2 cellular contexts compared by ENCODE assay signal in the genomic region with DNA sequence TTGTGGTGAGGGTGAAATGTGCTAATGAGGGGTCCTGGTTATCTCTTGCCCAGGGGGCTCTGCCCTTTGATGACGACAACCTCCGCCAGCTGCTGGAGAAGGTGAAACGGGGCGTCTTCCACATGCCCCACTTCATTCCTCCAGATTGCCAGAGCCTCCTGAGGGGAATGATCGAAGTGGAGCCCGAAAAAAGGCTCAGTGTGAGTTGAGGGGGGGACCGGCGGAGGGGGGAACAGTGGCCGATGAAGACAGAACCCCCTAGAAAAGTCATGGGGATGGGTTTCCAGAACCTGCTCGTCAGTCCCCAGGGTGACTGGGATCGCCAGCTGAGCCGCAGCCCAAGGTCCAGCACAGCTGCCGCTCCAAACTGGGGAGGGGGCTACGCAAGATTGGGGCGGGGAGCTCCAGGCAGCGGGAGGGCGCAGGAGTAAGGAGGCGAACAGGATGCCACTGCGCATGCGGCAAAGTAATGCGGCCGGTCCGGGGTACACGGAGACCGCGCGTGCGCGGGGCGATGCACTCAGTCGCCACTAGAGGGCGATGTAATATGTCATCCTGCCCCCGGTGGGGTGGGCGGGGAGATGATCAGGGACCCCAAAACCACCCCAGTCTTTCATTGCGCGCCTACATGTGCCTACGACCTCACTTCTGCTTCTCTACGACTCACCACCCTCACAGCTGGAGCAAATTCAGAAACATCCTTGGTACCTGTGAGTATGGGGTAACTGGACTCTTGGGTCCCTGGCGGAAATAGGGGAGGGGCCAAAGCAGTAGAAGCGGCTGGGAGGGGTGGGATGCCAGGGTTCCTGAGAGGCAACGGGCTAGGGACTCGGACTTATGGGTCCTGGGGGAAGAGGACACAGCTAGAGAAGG.
TF ChIP-seq lines count a peak whose summit lies in the region.

No MANE protein-coding gene starts in this region.

TF ChIP-seq in HEK293, 187 proteins besides CTCF, POLR2A, EP300 and RAD21 (continued from another document):
- TF ChIP-seq ZNF654 (tag by site-specific recombination; IDR thresholded peaks at IDR 0.05; ENCODE audit: low read depth): peak; percentile 24
- TF ChIP-seq BCL11B (tag by site-specific recombination; IDR thresholded peaks at IDR 0.05; ENCODE audit: low read depth): no peak
- TF ChIP-seq, protein P1, sequence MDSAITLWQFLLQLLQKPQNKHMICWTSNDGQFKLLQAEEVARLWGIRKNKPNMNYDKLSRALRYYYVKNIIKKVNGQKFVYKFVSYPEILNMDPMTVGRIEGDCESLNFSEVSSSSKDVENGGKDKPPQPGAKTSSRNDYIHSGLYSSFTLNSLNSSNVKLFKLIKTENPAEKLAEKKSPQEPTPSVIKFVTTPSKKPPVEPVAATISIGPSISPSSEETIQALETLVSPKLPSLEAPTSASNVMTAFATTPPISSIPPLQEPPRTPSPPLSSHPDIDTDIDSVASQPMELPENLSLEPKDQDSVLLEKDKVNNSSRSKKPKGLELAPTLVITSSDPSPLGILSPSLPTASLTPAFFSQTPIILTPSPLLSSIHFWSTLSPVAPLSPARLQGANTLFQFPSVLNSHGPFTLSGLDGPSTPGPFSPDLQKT (IDR thresholded peaks at IDR 0.05; ENCODE audit: borderline replicate concordance, low read depth, low read length): no peak
- no peak for TF ChIP-seq ZNF423 (tag by site-specific recombination; IDR thresholded peaks at IDR 0.05)
- TF ChIP-seq ZNF560 (tag by site-specific recombination; IDR thresholded peaks at IDR 0.05; ENCODE audit: borderline replicate concordance): no peak
- no peak for TF ChIP-seq SP2 (tag by site-specific recombination; IDR thresholded peaks at IDR 0.05)
- TF ChIP-seq ZNF747 (tag by site-specific recombination; IDR thresholded peaks at IDR 0.05): no peak

TF ChIP-seq in GM12878, 131 proteins besides CTCF, POLR2A, EP300 and RAD21 (continued from another document):
- TF ChIP-seq, protein P2, sequence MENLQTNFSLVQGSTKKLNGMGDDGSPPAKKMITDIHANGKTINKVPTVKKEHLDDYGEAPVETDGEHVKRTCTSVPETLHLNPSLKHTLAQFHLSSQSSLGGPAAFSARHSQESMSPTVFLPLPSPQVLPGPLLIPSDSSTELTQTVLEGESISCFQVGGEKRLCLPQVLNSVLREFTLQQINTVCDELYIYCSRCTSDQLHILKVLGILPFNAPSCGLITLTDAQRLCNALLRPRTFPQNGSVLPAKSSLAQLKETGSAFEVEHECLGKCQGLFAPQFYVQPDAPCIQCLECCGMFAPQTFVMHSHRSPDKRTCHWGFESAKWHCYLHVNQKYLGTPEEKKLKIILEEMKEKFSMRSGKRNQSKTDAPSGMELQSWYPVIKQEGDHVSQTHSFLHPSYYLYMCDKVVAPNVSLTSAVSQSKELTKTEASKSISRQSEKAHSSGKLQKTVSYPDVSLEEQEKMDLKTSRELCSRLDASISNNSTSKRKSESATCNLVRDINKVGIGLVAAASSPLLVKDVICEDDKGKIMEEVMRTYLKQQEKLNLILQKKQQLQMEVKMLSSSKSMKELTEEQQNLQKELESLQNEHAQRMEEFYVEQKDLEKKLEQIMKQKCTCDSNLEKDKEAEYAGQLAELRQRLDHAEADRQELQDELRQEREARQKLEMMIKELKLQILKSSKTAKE (IDR thresholded peaks at IDR 0.05; ENCODE audit: low read depth, poor library complexity, severe bottlenecking): no peak
- TF ChIP-seq ZNF207 (IDR thresholded peaks at IDR 0.05; ENCODE audit: borderline replicate concordance) (no peak; the same call in 1 of the 2 replicates), ETV6 (conservative IDR thresholded peaks at IDR 0.05 in 1 of 2, IDR thresholded peaks at IDR 0.05 in 1 of 2; ENCODE audit: borderline replicate concordance in 1 of 2, low read depth in 1 of 2) (no peak), NR2C2 (IDR thresholded peaks at IDR 0.05; ENCODE audit: borderline replicate concordance, control insufficient read depth, insufficient read length, low read depth) (no peak), PML (IDR thresholded peaks at IDR 0.05; ENCODE audit: low read length) (no peak)
- TF ChIP-seq, protein P3, sequence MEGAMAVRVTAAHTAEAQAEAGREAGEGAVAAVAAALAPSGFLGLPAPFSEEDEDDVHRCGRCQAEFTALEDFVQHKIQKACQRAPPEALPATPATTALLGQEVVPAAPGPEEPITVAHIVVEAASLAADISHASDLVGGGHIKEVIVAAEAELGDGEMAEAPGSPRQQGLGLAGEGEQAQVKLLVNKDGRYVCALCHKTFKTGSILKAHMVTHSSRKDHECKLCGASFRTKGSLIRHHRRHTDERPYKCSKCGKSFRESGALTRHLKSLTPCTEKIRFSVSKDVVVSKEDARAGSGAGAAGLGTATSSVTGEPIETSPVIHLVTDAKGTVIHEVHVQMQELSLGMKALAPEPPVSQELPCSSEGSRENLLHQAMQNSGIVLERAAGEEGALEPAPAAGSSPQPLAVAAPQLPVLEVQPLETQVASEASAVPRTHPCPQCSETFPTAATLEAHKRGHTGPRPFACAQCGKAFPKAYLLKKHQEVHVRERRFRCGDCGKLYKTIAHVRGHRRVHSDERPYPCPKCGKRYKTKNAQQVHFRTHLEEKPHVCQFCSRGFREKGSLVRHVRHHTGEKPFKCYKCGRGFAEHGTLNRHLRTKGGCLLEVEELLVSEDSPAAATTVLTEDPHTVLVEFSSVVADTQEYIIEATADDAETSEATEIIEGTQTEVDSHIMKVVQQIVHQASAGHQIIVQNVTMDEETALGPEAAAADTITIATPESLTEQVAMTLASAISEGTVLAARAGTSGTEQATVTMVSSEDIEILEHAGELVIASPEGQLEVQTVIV (IDR thresholded peaks at IDR 0.05; ENCODE audit: borderline replicate concordance, partially characterized antibody): no peak
